In the genomic region with DNA sequence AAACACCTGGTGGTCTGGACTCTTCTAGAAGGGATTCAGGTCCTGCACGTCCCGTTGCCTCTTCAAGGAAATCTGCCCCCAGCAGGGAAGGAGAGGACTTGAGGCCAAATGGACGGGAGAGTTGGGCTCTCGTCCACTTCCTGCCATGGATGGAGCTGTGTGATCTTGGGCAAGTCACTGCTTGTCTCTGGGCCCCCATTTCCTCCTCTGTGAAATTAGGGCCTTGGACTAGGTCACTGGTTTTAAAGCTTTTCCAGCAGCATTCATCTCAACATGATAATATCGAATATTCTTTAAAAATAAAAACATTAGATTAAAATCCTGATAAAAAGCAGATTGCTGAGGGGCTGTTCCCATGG, we compare ENCODE assay signal across 2 cellular contexts.
TF ChIP-seq lines count a peak whose summit lies in the region.

No MANE protein-coding gene starts in this region.

TF ChIP-seq in IMR-90, 13 proteins besides CTCF, POLR2A, EP300 and RAD21:
- TF ChIP-seq BHLHE40 (IDR thresholded peaks at IDR 0.05; ENCODE audit: low read depth, low read length), result no peak
- TF ChIP-seq FOS (IDR thresholded peaks at IDR 0.05; ENCODE audit: low read depth, low read length), result no peak
- no peak for TF ChIP-seq MAZ (IDR thresholded peaks at IDR 0.05; ENCODE audit: borderline replicate concordance, low read depth, low read length)
- TF ChIP-seq CHD1 (IDR thresholded peaks at IDR 0.05; ENCODE audit: low read depth, low read length), result no peak
- TF ChIP-seq, protein P1, sequence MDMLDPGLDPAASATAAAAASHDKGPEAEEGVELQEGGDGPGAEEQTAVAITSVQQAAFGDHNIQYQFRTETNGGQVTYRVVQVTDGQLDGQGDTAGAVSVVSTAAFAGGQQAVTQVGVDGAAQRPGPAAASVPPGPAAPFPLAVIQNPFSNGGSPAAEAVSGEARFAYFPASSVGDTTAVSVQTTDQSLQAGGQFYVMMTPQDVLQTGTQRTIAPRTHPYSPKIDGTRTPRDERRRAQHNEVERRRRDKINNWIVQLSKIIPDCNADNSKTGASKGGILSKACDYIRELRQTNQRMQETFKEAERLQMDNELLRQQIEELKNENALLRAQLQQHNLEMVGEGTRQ (IDR thresholded peaks at IDR 0.05; ENCODE audit: low read depth, low read length), result no peak
- TF ChIP-seq CEBPB (IDR thresholded peaks at IDR 0.05; ENCODE audit: low read depth, low read length), result no peak
- no peak for TF ChIP-seq SMC3 (IDR thresholded peaks at IDR 0.05; ENCODE audit: low read depth, low read length)
- no peak for TF ChIP-seq MXI1 (IDR thresholded peaks at IDR 0.05; ENCODE audit: borderline replicate concordance, low read depth, low read length)
- no peak for TF ChIP-seq RFX5 (IDR thresholded peaks at IDR 0.05; ENCODE audit: low read depth, low read length)
- no peak for TF ChIP-seq RCOR1 (IDR thresholded peaks at IDR 0.05; ENCODE audit: insufficient replicate concordance, low read length)
- TF ChIP-seq, protein P2, sequence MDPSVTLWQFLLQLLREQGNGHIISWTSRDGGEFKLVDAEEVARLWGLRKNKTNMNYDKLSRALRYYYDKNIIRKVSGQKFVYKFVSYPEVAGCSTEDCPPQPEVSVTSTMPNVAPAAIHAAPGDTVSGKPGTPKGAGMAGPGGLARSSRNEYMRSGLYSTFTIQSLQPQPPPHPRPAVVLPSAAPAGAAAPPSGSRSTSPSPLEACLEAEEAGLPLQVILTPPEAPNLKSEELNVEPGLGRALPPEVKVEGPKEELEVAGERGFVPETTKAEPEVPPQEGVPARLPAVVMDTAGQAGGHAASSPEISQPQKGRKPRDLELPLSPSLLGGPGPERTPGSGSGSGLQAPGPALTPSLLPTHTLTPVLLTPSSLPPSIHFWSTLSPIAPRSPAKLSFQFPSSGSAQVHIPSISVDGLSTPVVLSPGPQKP (IDR thresholded peaks at IDR 0.05; ENCODE audit: borderline replicate concordance, low read depth, low read length), result no peak
- TF ChIP-seq MAFK (IDR thresholded peaks at IDR 0.05; ENCODE audit: low read depth, low read length), result no peak
- TF ChIP-seq NFE2L2 (IDR thresholded peaks at IDR 0.05; ENCODE audit: low read depth, low read length), result no peak
TF ChIP-seq in IMR-90: peak in this region for 0.

TF ChIP-seq in K562, 482 proteins besides CTCF, POLR2A, EP300 and RAD21:
- TF ChIP-seq ARNT (IDR thresholded peaks at IDR 0.05) (no peak), ZFP36 (IDR thresholded peaks at IDR 0.05; ENCODE audit: low read depth, low read length, partially characterized antibody) (peak; percentile 72), ZNF121 (CRISPR knock-in tag; conservative IDR thresholded peaks at IDR 0.05) (no peak), ESRRA (IDR thresholded peaks at IDR 0.05; ENCODE audit: borderline replicate concordance, low read depth) (0 out of 2 replicates have a peak, but pooled peaks have one; percentile 53)
